Comparison of ENCODE assay signal across 8 cellular contexts in the genomic region with DNA sequence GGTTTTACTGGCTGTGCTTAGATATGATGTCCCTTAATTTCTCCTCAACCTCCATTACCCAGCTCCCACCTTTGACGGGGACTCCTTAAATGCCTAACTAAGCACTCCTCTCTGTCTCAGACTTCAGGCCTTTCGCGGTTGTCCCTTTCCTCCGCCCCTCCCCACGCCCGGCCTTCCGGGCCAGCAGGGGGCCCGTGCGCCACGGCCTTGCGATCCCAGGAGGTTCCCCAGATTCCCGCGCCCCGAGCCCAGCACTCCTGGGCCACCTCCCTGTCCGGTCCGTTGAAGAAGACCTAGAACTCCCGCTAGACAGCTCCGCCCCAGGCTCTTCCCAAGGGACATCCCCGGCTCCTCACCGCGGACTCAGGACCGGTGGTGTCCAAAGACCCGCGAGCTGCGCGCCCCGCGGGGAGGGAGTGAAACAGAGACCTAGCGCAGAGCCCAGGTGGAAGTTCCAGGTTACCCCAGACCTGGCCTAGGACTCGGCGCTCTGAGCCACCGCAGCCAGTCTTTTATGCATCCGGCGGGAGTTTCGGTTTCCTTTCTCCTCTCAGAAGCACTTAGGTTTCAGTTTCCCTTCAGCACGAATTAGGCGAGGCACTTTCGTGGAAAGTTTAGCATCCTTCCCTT. TPM values are rescaled to one million over a fixed set of nuclear protein-coding genes. Genes with fewer than 3 reads are reported as not detected.
DNase-seq lines count a peak whose midpoint lies in the region; ATAC-seq, FAIRE-seq and TF ChIP-seq lines count a peak whose summit lies in the region.

A gene with protein sequence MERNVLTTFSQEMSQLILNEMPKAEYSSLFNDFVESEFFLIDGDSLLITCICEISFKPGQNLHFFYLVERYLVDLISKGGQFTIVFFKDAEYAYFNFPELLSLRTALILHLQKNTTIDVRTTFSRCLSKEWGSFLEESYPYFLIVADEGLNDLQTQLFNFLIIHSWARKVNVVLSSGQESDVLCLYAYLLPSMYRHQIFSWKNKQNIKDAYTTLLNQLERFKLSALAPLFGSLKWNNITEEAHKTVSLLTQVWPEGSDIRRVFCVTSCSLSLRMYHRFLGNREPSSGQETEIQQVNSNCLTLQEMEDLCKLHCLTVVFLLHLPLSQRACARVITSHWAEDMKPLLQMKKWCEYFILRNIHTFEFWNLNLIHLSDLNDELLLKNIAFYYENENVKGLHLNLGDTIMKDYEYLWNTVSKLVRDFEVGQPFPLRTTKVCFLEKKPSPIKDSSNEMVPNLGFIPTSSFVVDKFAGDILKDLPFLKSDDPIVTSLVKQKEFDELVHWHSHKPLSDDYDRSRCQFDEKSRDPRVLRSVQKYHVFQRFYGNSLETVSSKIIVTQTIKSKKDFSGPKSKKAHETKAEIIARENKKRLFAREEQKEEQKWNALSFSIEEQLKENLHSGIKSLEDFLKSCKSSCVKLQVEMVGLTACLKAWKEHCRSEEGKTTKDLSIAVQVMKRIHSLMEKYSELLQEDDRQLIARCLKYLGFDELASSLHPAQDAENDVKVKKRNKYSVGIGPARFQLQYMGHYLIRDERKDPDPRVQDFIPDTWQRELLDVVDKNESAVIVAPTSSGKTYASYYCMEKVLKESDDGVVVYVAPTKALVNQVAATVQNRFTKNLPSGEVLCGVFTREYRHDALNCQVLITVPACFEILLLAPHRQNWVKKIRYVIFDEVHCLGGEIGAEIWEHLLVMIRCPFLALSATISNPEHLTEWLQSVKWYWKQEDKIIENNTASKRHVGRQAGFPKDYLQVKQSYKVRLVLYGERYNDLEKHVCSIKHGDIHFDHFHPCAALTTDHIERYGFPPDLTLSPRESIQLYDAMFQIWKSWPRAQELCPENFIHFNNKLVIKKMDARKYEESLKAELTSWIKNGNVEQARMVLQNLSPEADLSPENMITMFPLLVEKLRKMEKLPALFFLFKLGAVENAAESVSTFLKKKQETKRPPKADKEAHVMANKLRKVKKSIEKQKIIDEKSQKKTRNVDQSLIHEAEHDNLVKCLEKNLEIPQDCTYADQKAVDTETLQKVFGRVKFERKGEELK (N-terminal part only) (minus strand): TSS at position 487 of the 630 bp plus-strand sequence. CDS start 7,493 bp downstream, outside the sequence.

- H3K9me3 ChIP-seq in GM12878 (replicated peaks; ENCODE audit: control insufficient read depth, insufficient read depth, low read length): no peaks in the 10 kb centered on the region
- H3K9me3 ChIP-seq in sigmoid colon: no peaks in the 10 kb centered on the region

- TF ChIP-seq POLR2A in GM12878 (IDR thresholded peaks at IDR 0.05; ENCODE audit: low read depth, low read length): peak; percentile 91
- peak in 1 of 2 donors; percentile 63 for TF ChIP-seq POLR2A in sigmoid colon (IDR thresholded peaks at IDR 0.05)

- H3K27me3 ChIP-seq in GM12878 (replicated peaks in 1 of 2; ENCODE audit: control insufficient read depth in 2 of 2, insufficient read depth in 2 of 2, low read length in 1 of 2): no peaks in the 10 kb centered on the region
- no peaks in the 10 kb centered on the region for H3K27me3 ChIP-seq in sigmoid colon

- peak within 1 kb of the TSS; percentile 81 for H2AFZ ChIP-seq in GM12878 (ENCODE audit: control insufficient read depth, low read depth, low read length)

- TF ChIP-seq EP300 in GM12878 (IDR thresholded peaks at IDR 0.05; ENCODE audit: borderline replicate concordance in 1 of 2, control insufficient read depth in 1 of 2, low read depth in 2 of 2, low read length in 2 of 2) (peak; percentile 34 to 57; a peak in 2 of 4 replicates), sigmoid colon (IDR thresholded peaks at IDR 0.05) (no peak)

- peak; percentile 37 for DNase-seq in NCI-H1048 (lab: John Stamatoyannopoulos, UW)
- peak; percentile 53 for DNase-seq in T1000 (lab: John Stamatoyannopoulos, UW)
- peak; percentile 68 for DNase-seq in GM12878 (ENCODE audit: low read depth, low spot score)
- peak; percentile 40 for DNase-seq in iPS DF 19.7 (ENCODE audit: low read depth, low spot score)
- DNase-seq in sigmoid colon: peak; percentile 85
- DNase-seq in cerebellar nuclear complex (lab: John Stamatoyannopoulos, UW): no peak

- RAD21 ChIA-PET in GM12878 (lab: Charles Lee; ENCODE audit: unreplicated experiment): interaction anchor here (0.8 to 1.4 kb wide), 6 partner anchors 10 to 178 kb away, joined by 3 to 4 read pairs (median 3); partner anchors contain the start of gene PALLD

- peak within 1 kb of the TSS; percentile 90 for H3K4me2 ChIP-seq in GM12878 (ENCODE audit: control insufficient read depth, insufficient read depth)

- intact Hi-C loops in GM12878 (cut with micrococcal nuclease; ENCODE audit: unreplicated experiment) (loop anchor here (5.0 to 10.0 kb wide), 2 partner anchors 164 to 336 kb away; partner anchors contain the start of gene DDX60L), sigmoid colon (cut with DNase I) (loop anchor here (2.0 kb wide), 2 partner anchors 90 to 162 kb away; partner anchors contain the start of gene DDX60L)

- no peaks in the 10 kb centered on the region for H4K20me1 ChIP-seq in GM12878 (ENCODE audit: control insufficient read depth, insufficient read depth)

- H3K9ac ChIP-seq in GM12878 (ENCODE audit: control insufficient read depth, insufficient read depth, low read length): peak within 1 kb of the TSS; percentile 94

- POLR2A ChIA-PET in GM12878 (lab: Charles Lee): interaction anchor here (0.9 kb wide), 1 partner anchor 169 kb away, joined by 3 read pairs; no protein-coding TSS in a partner anchor

- peak; percentile 91 for FAIRE-seq in GM12878 (lab: Jason Lieb, UNC)

- ATAC-seq in HG02610 (IDR thresholded peaks at IDR 0.05; ENCODE audit: unreplicated experiment) (peak; percentile 99), GM12878 (peak; percentile 97)

- SMC1A ChIA-PET in GM12878 (lab: Charles Lee; ENCODE audit: uncharacterized antibody, unreplicated experiment): interaction anchor here (0.9 to 3.0 kb wide), 11 partner anchors 14 to 423 kb away, joined by 3 to 15 read pairs (median 3); no protein-coding TSS in a partner anchor

- TF ChIP-seq CTCF in GM12875 (IDR thresholded peaks at IDR 0.05; ENCODE audit: borderline replicate concordance, insufficient read depth, low read depth, low read length): peak; percentile 33; the same call in 1 of the 2 replicates
- peak in 1 of 3 experiments; percentile 43; a peak in 2 of 6 replicates for TF ChIP-seq CTCF in GM12878 (IDR thresholded peaks at IDR 0.05 in 2 of 3, conservative IDR thresholded peaks at IDR 0.05 in 1 of 3; ENCODE audit: control insufficient read depth in 2 of 3, extremely low read depth in 1 of 3, insufficient read depth in 1 of 3, low read depth in 3 of 3, low read length in 3 of 3)
- TF ChIP-seq CTCF in sigmoid colon (IDR thresholded peaks at IDR 0.05): peak; percentile 33 to 63 (median 42)

- H3K4me3 ChIP-seq in GM12875 (ENCODE audit: low read depth, low read length): peak within 1 kb of the TSS; percentile 65
- peak within 1 kb of the TSS; percentile 84 for H3K4me3 ChIP-seq in GM12878
- H3K4me3 ChIP-seq in sigmoid colon: peak within 1 kb of the TSS; percentile 69 to 84 (median 80)

- H3K36me3 ChIP-seq in GM12878 (ENCODE audit: control insufficient read depth in 2 of 2, insufficient read depth in 2 of 2, low read length in 1 of 2): no peaks in the 10 kb centered on the region
- no peaks in the 10 kb centered on the region for H3K36me3 ChIP-seq in sigmoid colon

- H3K27ac ChIP-seq in GM12878 (ENCODE audit: control insufficient read depth, insufficient read depth): peak within 1 kb of the TSS; percentile 89
- peak within 1 kb of the TSS; percentile 89 to 93 (median 92) for H3K27ac ChIP-seq in sigmoid colon

- in situ Hi-C loops in GM12878 (cut with MboI): no loop called here

- H3K79me2 ChIP-seq in GM12878 (ENCODE audit: control insufficient read depth, insufficient read depth, low read length): peaks cover 2% of the 10 kb centered on the region

- CTCF ChIA-PET in GM12878 (lab: Yijun Ruan, JAX): interaction anchor here (0.6 to 1.1 kb wide), 7 partner anchors 10 to 605 kb away, joined by 3 to 6 read pairs (median 3); partner anchors contain the start of gene DDX60L

- H3K4me1 ChIP-seq in GM12878 (ENCODE audit: control insufficient read depth, insufficient read depth, low read length): peaks cover 3% of the 10 kb centered on the region; the same call in 1 of the 2 replicates
- peaks cover 0 to 15% (median 10%) of the 10 kb centered on the region in 4 donors for H3K4me1 ChIP-seq in sigmoid colon

- no peak for TF ChIP-seq RAD21 in GM12878 (IDR thresholded peaks at IDR 0.05; ENCODE audit: insufficient read depth, low read depth, low read length)

- BruUV-seq in GM12878 (replicated peaks; lab: Mats Ljungman, UMichigan): TSS peak; percentile 80

- WGBS in GM12878 (ENCODE audit: insufficient coverage, insufficient replicate concordance, low lambda C conversion rate, missing lambda C conversion rate): under 1% methylated on average over 38 of the region's 38 CpGs
- 0 to 1% methylated on average over 38 of the region's 38 CpGs for WGBS in sigmoid colon, 2 donors

TF ChIP-seq in GM12878, 131 proteins besides CTCF, POLR2A, EP300 and RAD21 (continues in another document):
- TF ChIP-seq FOS (IDR thresholded peaks at IDR 0.05; ENCODE audit: borderline replicate concordance, extremely low read depth, insufficient read length) (no peak), HDAC6 (IDR thresholded peaks at IDR 0.05; ENCODE audit: unreplicated experiment) (no peak), HDGF (IDR thresholded peaks at IDR 0.05) (no peak), BCL11A (IDR thresholded peaks at IDR 0.05; ENCODE audit: low read depth, low read length) (no peak), PAX8 (IDR thresholded peaks at IDR 0.05) (no peak), RUNX3 (IDR thresholded peaks at IDR 0.05; ENCODE audit: low read length) (peak; percentile 89), FOXK2 (IDR thresholded peaks at IDR 0.05) (no peak)

RNA-seq across cellular contexts. Expression of the gene that starts here (rescaled TPM):
- total RNA-seq in GM12878 (2013; cell fraction: nucleolus; rRNA removed): 16.5 and 21.3 TPM in 2 replicates
- 11.6 and 15.0 TPM in 2 replicates for total RNA-seq in GM12878 (2014; rRNA removed)
- 14.4 and 14.7 TPM in 2 replicates for total RNA-seq in GM12878 (2014; rRNA removed; fragmentation: Illumina TruSeq; extraction: Trizol)
- 9.7 and 10.7 TPM in 2 replicates for total RNA-seq in GM12878 (2021)
- polyA plus RNA-seq in GM12878 (2011; ENCODE audit: low read depth): 5.1 TPM
- 28.4 and 42.7 TPM in 2 replicates for polyA plus RNA-seq in GM12878 (2011; rRNA removed)
- 7.3 and 8.0 TPM in 2 replicates for polyA plus RNA-seq in GM12878 (2011; cell fraction: cytosol; rRNA removed)
- 8.6 and 9.5 TPM in 2 replicates for polyA plus RNA-seq in GM12878 (2011; cell fraction: nucleus; rRNA removed)
- 4.7 and 6.3 TPM in 2 replicates for polyA plus RNA-seq in GM12878 (2012)
- polyA plus RNA-seq in GM12878 (2014; fragmentation: Illumina TruSeq; extraction: Trizol): 7.5 and 22.3 TPM in 2 replicates
- polyA plus RNA-seq in GM12878 (2014; fragmentation: Nextera tagmentation; extraction: Ambion mirVana): 1 to 10 TPM; 3.0 to 3.4 TPM
- 5.1 and 7.6 TPM in 2 replicates for polyA plus RNA-seq in GM12878 (2014; rRNA removed)
- polyA plus RNA-seq in GM12878 (2016; fragmentation: Nextera tagmentation; extraction: Ambion mirVana): 1 to 10 TPM; 2.7 to 3.2 TPM
- 35.4 and 47.2 TPM in 2 replicates for polyA minus RNA-seq in GM12878 (2011; rRNA and poly(A)+ RNA removed)
- polyA minus RNA-seq in GM12878 (2011; cell fraction: cytosol; rRNA and poly(A)+ RNA removed): 7.8 and 14.0 TPM in 2 replicates
- 13.2 and 13.9 TPM in 2 replicates for polyA minus RNA-seq in GM12878 (2011; cell fraction: nucleus; rRNA and poly(A)+ RNA removed)
- 10 to 100 TPM in 3 of 4 donors, 1 to 10 TPM in 1; 7.2 to 20.0 (median 13.7) TPM for total RNA-seq in sigmoid colon
- polyA plus RNA-seq in sigmoid colon: 10 to 100 TPM; 32.4 to 98.5 (median 40.8) TPM

Comparison
In these comparisons a context has a peak if more than half of its experiments do, and no peak if none do; other contexts are left out.
1. DNase-seq: peak in NCI-H1048 (single experiment), T1000 (single experiment), GM12878 (single experiment), iPS DF 19.7 (single experiment) and sigmoid colon (single experiment); none in cerebellar nuclear complex (0 of 2).
2. Peak in every context shown above with its lines, with median percentiles within 50 percentile points of each other: H3K4me3 ChIP-seq.